1 cellular context compared by ENCODE assay signal in genomic region chr17:20908373-20909273, GRCh38.
A peak's percentile ranks its signal among the peaks of the same experiment; 100 is the strongest.
TF ChIP-seq lines count a peak whose summit lies in the region.

No MANE protein-coding gene starts in this region.

TF ChIP-seq in HEK293, 187 proteins besides CTCF, POLR2A, EP300 and RAD21 (continued from another document):
- TF ChIP-seq, protein P1, sequence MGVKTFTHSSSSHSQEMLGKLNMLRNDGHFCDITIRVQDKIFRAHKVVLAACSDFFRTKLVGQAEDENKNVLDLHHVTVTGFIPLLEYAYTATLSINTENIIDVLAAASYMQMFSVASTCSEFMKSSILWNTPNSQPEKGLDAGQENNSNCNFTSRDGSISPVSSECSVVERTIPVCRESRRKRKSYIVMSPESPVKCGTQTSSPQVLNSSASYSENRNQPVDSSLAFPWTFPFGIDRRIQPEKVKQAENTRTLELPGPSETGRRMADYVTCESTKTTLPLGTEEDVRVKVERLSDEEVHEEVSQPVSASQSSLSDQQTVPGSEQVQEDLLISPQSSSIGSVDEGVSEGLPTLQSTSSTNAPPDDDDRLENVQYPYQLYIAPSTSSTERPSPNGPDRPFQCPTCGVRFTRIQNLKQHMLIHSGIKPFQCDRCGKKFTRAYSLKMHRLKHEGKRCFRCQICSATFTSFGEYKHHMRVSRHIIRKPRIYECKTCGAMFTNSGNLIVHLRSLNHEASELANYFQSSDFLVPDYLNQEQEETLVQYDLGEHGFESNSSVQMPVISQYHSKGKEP (tag by site-specific recombination; IDR thresholded peaks at IDR 0.05): 0 out of 2 replicates have a peak, but pooled peaks have one; percentile 8
- TF ChIP-seq KLF9 (tag by site-specific recombination; IDR thresholded peaks at IDR 0.05; ENCODE audit: low read depth) (no peak), ZNF624 (tag by site-specific recombination; IDR thresholded peaks at IDR 0.05) (no peak), ZXDB (tag by site-specific recombination; IDR thresholded peaks at IDR 0.05) (peak; percentile 98), ZNF175 (tag by site-specific recombination; IDR thresholded peaks at IDR 0.05) (no peak), ZNF324 (tag by site-specific recombination; IDR thresholded peaks at IDR 0.05) (no peak), ZNF548 (tag by site-specific recombination; IDR thresholded peaks at IDR 0.05) (no peak), SETDB1 (IDR thresholded peaks at IDR 0.05; ENCODE audit: insufficient read length, low read length) (no peak)
